Comparison of ENCODE assay signal across 13 cellular contexts in genomic region chr15:60752973-60753720, GRCh38.
DNase-seq lines count a peak whose midpoint lies in the region; ATAC-seq and TF ChIP-seq lines count a peak whose summit lies in the region.
"Had no signal": no experiment of that assay in that cellular context is flagged by ENCODE, and none has a peak within 500 bp of the region (broad histone marks: within the 10 kb centered on the region; RNA-seq: fewer than 3 reads in every experiment).

No MANE protein-coding gene starts in this region.

- no peak for TF ChIP-seq EP300 in sigmoid colon (IDR thresholded peaks at IDR 0.05)

- peaks cover 25% of the 10 kb centered on the region for H3K4me1 ChIP-seq in body of pancreas
- peaks cover 12% of the 10 kb centered on the region for H3K4me1 ChIP-seq in hepatocyte (ENCODE audit: insufficient read depth)
- H3K4me1 ChIP-seq in sigmoid colon: no peaks in the 10 kb centered on the region
- no peaks in the 10 kb centered on the region for H3K4me1 ChIP-seq in A673 (ENCODE audit: insufficient read depth, low read length, poor library complexity, severe bottlenecking)

- ATAC-seq in body of pancreas: no peak
- no peak for ATAC-seq in HG03571 (IDR thresholded peaks at IDR 0.05; ENCODE audit: unreplicated experiment)
- ATAC-seq: activated T-cell treated with anti-CD3 and anti-CD28 coated beads, Interleukin-2, amount 50 U/mL, for 72 hours; HCT116; K562 had no signal

- H3K9me3 ChIP-seq in body of pancreas (no peaks in the 10 kb centered on the region), hepatocyte (ENCODE audit: low read depth) (no peaks in the 10 kb centered on the region), sigmoid colon (no peaks in the 10 kb centered on the region), A673 (ENCODE audit: low read depth, low read length, poor library complexity, severe bottlenecking) (no peaks in the 10 kb centered on the region)
- H3K9me3 ChIP-seq: ovary had no signal

- TF ChIP-seq CTCF in body of pancreas (IDR thresholded peaks at IDR 0.05) (no peak), hepatocyte (IDR thresholded peaks at IDR 0.05; ENCODE audit: poor library complexity) (no peak), sigmoid colon (IDR thresholded peaks at IDR 0.05) (no peak), A673 (conservative IDR thresholded peaks at IDR 0.05; ENCODE audit: low read depth, low read length) (no peak)

- H3K4me2 ChIP-seq in hepatocyte: peak overlapping the region; percentile 11

- no peaks in the 10 kb centered on the region for H3K79me2 ChIP-seq in hepatocyte

- H3K9me2 ChIP-seq in hepatocyte (replicated peaks; ENCODE audit: insufficient read depth): no peaks in the 10 kb centered on the region

- H3K36me3 ChIP-seq in body of pancreas (replicated peaks in 1 of 2; ENCODE audit: insufficient read depth in 1 of 2, low read depth in 2 of 2) (no peaks in the 10 kb centered on the region), hepatocyte (replicated peaks; ENCODE audit: insufficient read depth, low read depth) (no peaks in the 10 kb centered on the region), sigmoid colon (no peaks in the 10 kb centered on the region), A673 (ENCODE audit: insufficient read depth, low read length, poor library complexity, severe bottlenecking) (no peaks in the 10 kb centered on the region)
- H3K36me3 ChIP-seq: ovary had no signal

- 89 to 95% methylated on average over 11 of the region's 11 CpGs for WGBS in body of pancreas, 2 donors
- 79% methylated on average over 11 of the region's 11 CpGs for WGBS in hepatocyte (ENCODE audit: low lambda C conversion rate, missing lambda C conversion rate)
- WGBS in sigmoid colon, 2 donors: 90 to 91% methylated on average over 11 of the region's 11 CpGs

- no peak for TF ChIP-seq POLR2A in body of pancreas (IDR thresholded peaks at IDR 0.05)
- no peak for TF ChIP-seq POLR2A in sigmoid colon (IDR thresholded peaks at IDR 0.05)

- POLR2A ChIA-PET in A673 (lab: Charles Lee; ENCODE audit: low non-redundant PET): no interaction called here

- intact Hi-C loops in body of pancreas (cut with DNase I): no loop called here
- intact Hi-C loops in sigmoid colon (cut with DNase I): no loop called here
- intact Hi-C loops in A673 (cut with micrococcal nuclease; ENCODE audit: unreplicated experiment): no loop called here

- no peaks in the 10 kb centered on the region for H4K20me1 ChIP-seq in hepatocyte (ENCODE audit: insufficient read depth, poor library complexity, severe bottlenecking)

- CTCF ChIA-PET in A673 (lab: Charles Lee): no interaction called here

- H3K27me3 ChIP-seq in body of pancreas (no peaks in the 10 kb centered on the region), hepatocyte (no peaks in the 10 kb centered on the region), sigmoid colon (no peaks in the 10 kb centered on the region), A673 (replicated peaks; ENCODE audit: insufficient read depth, low read depth, low read length, poor library complexity) (no peaks in the 10 kb centered on the region)
- H3K27me3 ChIP-seq: ovary had no signal

- H3K27ac ChIP-seq in body of pancreas (peak overlapping the region; percentile 33 to 78 (median 54)), hepatocyte (peak overlapping the region; percentile 55), sigmoid colon (peak overlapping the region; percentile 19 to 62 (median 44)), A673 (ENCODE audit: low read depth, low read length, poor library complexity, severe bottlenecking) (no peak overlapping the region)

- H3K4me3 ChIP-seq in body of pancreas (no peak overlapping the region), hepatocyte (no peak overlapping the region), sigmoid colon (no peak overlapping the region), A673 (ENCODE audit: low read depth, low read length, poor library complexity, severe bottlenecking) (no peak overlapping the region)
- H3K4me3 ChIP-seq: K562, ovary had no signal

- no peak overlapping the region for H2AFZ ChIP-seq in hepatocyte

- no TSS peak for BruUV-seq in A673 (replicated peaks; lab: Mats Ljungman, UMichigan)

- peak; percentile 35 for DNase-seq in DMS53 (lab: John Stamatoyannopoulos, UW)
- no peak for DNase-seq in body of pancreas
- no peak for DNase-seq in hepatocyte (ENCODE audit: low spot score)
- DNase-seq in sigmoid colon: no peak
- no peak for DNase-seq in AML-193 (lab: John Stamatoyannopoulos, UW)
- DNase-seq in A673 (ENCODE audit: low spot score): no peak
- DNase-seq in activated naive CD4-positive, alpha-beta T cell treated with Interleukin-2 at 50 U/mL for 16 hours: no peak
- DNase-seq: activated CD4-positive, alpha-beta T cell treated with anti-CD3 and anti-CD28 coated beads, Interleukin-2, amount 50 U/mL, for 4 hours; activated T-cell treated with anti-CD3 and anti-CD28 coated beads, Interleukin-2, amount 50 U/mL, for 72 hours had no signal
